Comparison of ENCODE assay signal across 1 cellular context in the genomic region with DNA sequence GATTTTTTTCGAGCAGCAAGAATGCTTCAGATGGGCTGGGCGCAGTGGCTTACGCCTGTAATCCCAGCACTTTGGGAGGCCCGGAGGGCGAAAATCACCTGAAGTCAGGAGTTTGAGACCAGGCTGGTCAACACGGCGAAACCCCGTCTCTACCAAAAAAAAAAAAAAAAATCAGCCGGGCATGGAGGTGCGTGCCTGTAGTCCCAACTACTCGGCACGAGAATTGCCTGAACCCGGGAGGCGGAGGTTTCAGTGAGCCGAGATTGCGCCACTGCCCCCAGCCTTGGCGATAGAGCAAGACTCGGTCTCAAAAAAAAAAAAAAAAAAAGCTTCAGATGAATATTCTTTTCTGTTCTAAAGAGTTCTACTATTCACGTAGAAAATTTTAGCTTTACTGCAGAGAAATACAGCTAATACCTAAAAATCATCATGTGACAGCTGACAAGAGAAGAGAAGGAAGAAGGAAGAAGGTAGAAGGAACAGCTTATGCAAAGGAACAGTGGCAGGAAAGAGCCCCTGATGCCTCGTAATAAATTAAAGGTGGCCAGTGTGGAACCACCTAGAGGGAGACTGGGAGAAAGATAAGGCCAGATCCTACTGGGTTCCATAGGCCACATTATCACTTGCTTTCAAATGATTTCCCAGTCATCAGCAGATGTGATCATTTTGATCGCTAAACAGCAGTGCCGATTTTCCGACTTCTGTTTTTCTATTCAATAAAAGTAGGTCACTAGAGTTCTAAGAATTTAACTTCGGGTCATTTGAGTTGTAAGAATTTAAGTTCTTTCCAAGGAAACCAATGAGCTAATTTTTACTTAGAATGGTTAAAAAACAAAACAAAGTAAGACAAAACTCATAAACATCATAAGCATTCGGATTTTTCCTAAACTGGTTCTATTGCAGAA.
TF ChIP-seq lines count a peak whose summit lies in the region.

No MANE protein-coding gene starts in this region.

TF ChIP-seq in HepG2, 621 proteins besides CTCF, POLR2A, EP300 and RAD21 (continued from another document):
- TF ChIP-seq, protein P1, sequence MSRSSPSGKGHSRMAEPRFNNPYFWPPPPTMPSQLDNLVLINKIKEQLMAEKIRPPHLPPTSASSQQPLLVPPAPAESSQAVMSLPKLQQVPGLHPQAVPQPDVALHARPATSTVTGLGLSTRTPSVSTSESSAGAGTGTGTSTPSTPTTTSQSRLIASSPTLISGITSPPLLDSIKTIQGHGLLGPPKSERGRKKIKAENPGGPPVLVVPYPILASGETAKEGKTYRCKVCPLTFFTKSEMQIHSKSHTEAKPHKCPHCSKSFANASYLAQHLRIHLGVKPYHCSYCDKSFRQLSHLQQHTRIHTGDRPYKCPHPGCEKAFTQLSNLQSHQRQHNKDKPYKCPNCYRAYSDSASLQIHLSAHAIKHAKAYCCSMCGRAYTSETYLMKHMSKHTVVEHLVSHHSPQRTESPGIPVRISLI (CRISPR knock-in tag; IDR thresholded peaks at IDR 0.05; ENCODE audit: borderline replicate concordance) = peak; percentile 81; the same call in 1 of the 2 replicates
- TF ChIP-seq CEBPB (IDR thresholded peaks at IDR 0.05; ENCODE audit: borderline replicate concordance, low read depth, low read length) (peak; percentile 76), CREM (IDR thresholded peaks at IDR 0.05) (0 out of 2 replicates have a peak, but pooled peaks have one; percentile 5), CREM (CRISPR knock-in tag; IDR thresholded peaks at IDR 0.05) (no peak), ZNF878 (CRISPR knock-in tag; IDR thresholded peaks at IDR 0.05) (0 out of 2 replicates have a peak, but pooled peaks have one; percentile 12), TARDBP (CRISPR knock-in tag; IDR thresholded peaks at IDR 0.05) (peak; percentile 2; the same call in 1 of the 2 replicates), ZFP82 (CRISPR knock-in tag; IDR thresholded peaks at IDR 0.05; ENCODE audit: borderline replicate concordance) (no peak), CEBPG (CRISPR knock-in tag; IDR thresholded peaks at IDR 0.05) (peak; percentile 62; the same call in 1 of the 2 replicates), IRX3 (CRISPR knock-in tag; IDR thresholded peaks at IDR 0.05; ENCODE audit: borderline replicate concordance, low read depth) (no peak)
- TF ChIP-seq, protein P2, sequence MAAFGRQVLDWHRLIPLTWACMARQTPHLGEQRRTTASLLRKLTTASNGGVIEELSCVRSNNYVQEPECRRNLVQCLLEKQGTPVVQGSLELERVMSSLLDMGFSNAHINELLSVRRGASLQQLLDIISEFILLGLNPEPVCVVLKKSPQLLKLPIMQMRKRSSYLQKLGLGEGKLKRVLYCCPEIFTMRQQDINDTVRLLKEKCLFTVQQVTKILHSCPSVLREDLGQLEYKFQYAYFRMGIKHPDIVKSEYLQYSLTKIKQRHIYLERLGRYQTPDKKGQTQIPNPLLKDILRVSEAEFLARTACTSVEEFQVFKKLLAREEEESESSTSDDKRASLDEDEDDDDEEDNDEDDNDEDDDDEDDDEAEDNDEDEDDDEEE (CRISPR knock-in tag; IDR thresholded peaks at IDR 0.05) = no peak
